Comparison of ENCODE assay signal across 8 cellular contexts in genomic region chr1:95116666-95117206, GRCh38. TPM values are rescaled to one million over a fixed set of nuclear protein-coding genes. Genes with fewer than 3 reads are reported as not detected.
DNase-seq lines count a peak whose midpoint lies in the region.

No MANE protein-coding gene starts in this region.

- DNase-seq in DMS53 treated with DMSO at 0.1 percent for 48 hours (lab: John Stamatoyannopoulos, UW; ENCODE audit: unreplicated experiment) (peak; percentile 91), GM23248 (peak; percentile 59), LHCN-M2 (ENCODE audit: low read depth) (peak; percentile 35), RPMI7951 (ENCODE audit: low read depth) (peak; percentile 35), glomerular visceral epithelial cell (ENCODE audit: extremely low spot score) (peak; percentile 81), nucleus accumbens (lab: John Stamatoyannopoulos, UW) (peak in 47 of 56 donors; percentile 18 to 79 (median 48)), ureter (ENCODE audit: low spot score) (peak; percentile 64)
- peak; percentile 7 for DNase-seq in activated gamma-delta T cell treated with anti-CD3 and anti-CD28 coated beads, Interleukin-2, amount 50 U/mL, for 16 hours (ENCODE audit: low read depth)

- H3K27ac ChIP-seq in GM23248, result no peak overlapping the region

- peak overlapping the region; percentile 85 for H3K4me3 ChIP-seq in GM23248

- H4K20me1 ChIP-seq in GM23248 (ENCODE audit: insufficient read depth), result no peaks in the 10 kb centered on the region

- no peaks in the 10 kb centered on the region for H3F3A ChIP-seq in GM23248 (ENCODE audit: insufficient read depth)

- no peaks in the 10 kb centered on the region for H3K36me3 ChIP-seq in GM23248 (ENCODE audit: low read depth)

- no peaks in the 10 kb centered on the region for H3K4me1 ChIP-seq in GM23248 (ENCODE audit: insufficient read depth)

- H3K79me2 ChIP-seq in GM23248 (ENCODE audit: insufficient read depth), result no peaks in the 10 kb centered on the region

- H3K9me2 ChIP-seq in GM23248 (ENCODE audit: insufficient read depth), result no peaks in the 10 kb centered on the region

- no peaks in the 10 kb centered on the region for H3K9me3 ChIP-seq in GM23248 (ENCODE audit: low read depth)

- in situ Hi-C loops in GM23248 (cut with MboI), result no loop called here

- 2% methylated on average over 17 of the region's 17 CpGs for WGBS in GM23248 (ENCODE audit: low coverage in 1 of 2, low lambda C conversion rate in 2 of 2, missing lambda C conversion rate in 2 of 2), 2 experiments

- H2AFZ ChIP-seq in GM23248, result peak overlapping the region; percentile 91

- peak overlapping the region; percentile 85 for H3K4me2 ChIP-seq in GM23248 (ENCODE audit: unreplicated experiment)

- peak overlapping the region; percentile 32; the same call in 1 of the 2 replicates for H3K9ac ChIP-seq in GM23248

- H3K27me3 ChIP-seq in GM23248 (replicated peaks; ENCODE audit: insufficient read depth), result peaks cover 37% of the 10 kb centered on the region

RNA-seq across cellular contexts. Expression of gene TLCD4, which starts 0.4 kb away (rescaled TPM):
- total RNA-seq in GM23248 (2014; rRNA removed; shearing (Covaris generic)), result not detected in 2 replicates
- polyA plus RNA-seq in GM23248 (2016; fragmentation: Nextera tagmentation; extraction: Ambion mirVana), result 0.08 TPM in 1 of 2 replicates, not detected in the other
- total RNA-seq in LHCN-M2 (2014; rRNA removed) (0.32 and 0.75 TPM in 2 replicates), ureter (18.2 TPM)
- polyA plus RNA-seq in LHCN-M2 (2012), result 0.41 TPM
- 0.48 and 0.59 TPM in 2 replicates for total RNA-seq in RPMI7951 (2014; rRNA removed; shearing (Covaris generic))

RNA-seq across cellular contexts. Expression of gene ALG14, which starts 44.0 kb away (rescaled TPM):
- total RNA-seq in GM23248 (2014; rRNA removed; shearing (Covaris generic)), result 1.8 and 13.0 TPM in 2 replicates
- polyA plus RNA-seq in GM23248 (2016; fragmentation: Nextera tagmentation; extraction: Ambion mirVana), result 12.1 and 13.5 TPM in 2 replicates
- total RNA-seq in LHCN-M2 (2014; rRNA removed) (1.5 and 2.7 TPM in 2 replicates), ureter (12.6 TPM)
- polyA plus RNA-seq in LHCN-M2 (2012), result 3.6 TPM
- total RNA-seq in RPMI7951 (2014; rRNA removed; shearing (Covaris generic)), result 3.3 and 9.5 TPM in 2 replicates

Comparison
In these comparisons a context has a peak if more than half of its experiments do, and no peak if none do; other contexts are left out.
1. DNase-seq: peak in every context shown above with its lines; median percentile 91 in DMS53 treated with DMSO at 0.1 percent for 48 hours; 81 in glomerular visceral epithelial cell; 64 in ureter; 59 in GM23248; 48 in nucleus accumbens; 35 in LHCN-M2; 35 in RPMI7951; 7 in activated gamma-delta T cell treated with anti-CD3 and anti-CD28 coated beads, Interleukin-2, amount 50 U/mL, for 16 hours.
2. RNA of gene TLCD4, which starts 0.4 kb away (total RNA-seq): 18.2 TPM in ureter (single experiment); 0.32 to 0.75 TPM in LHCN-M2, 0.48 to 0.59 TPM in RPMI7951 and not detected in GM23248; every median in the first group is over 10 times any median in the second.